In genomic region chr15:92393287-92393993, GRCh38 we compare ENCODE assay signal across 10 cellular contexts. TPM values are rescaled to one million over a fixed set of nuclear protein-coding genes. Genes with fewer than 3 reads are reported as not detected.
DNase-seq lines count a peak whose midpoint lies in the region; ATAC-seq and TF ChIP-seq lines count a peak whose summit lies in the region.
"Had no signal": no experiment of that assay in that cellular context is flagged by ENCODE, and none has a peak within 500 bp of the region (broad histone marks: within the 10 kb centered on the region; RNA-seq: fewer than 3 reads in every experiment).

TSS of gene ST8SIA2 (plus strand) at chr15:92393881. CDS start at chr15:92394065, 184 bp downstream.

- POLR2A ChIA-PET in RWPE1 (lab: Yijun Ruan, JAX; ENCODE audit: low non-redundant PET) = no interaction called here

- H3K4me3 ChIP-seq in skin epidermis = peak within 1 kb of the TSS; percentile 15 to 38 (median 31)

- no peak for ATAC-seq in HG03460 (IDR thresholded peaks at IDR 0.05; ENCODE audit: unreplicated experiment)

- CTCF ChIA-PET in RWPE1 (lab: Yijun Ruan, JAX) = interaction anchor here (0.6 to 2.1 kb wide), 5 partner anchors 21 to 904 kb away, joined by 3 to 7 read pairs (median 3); no protein-coding TSS in a partner anchor

- H3K27ac ChIP-seq in RWPE1 (no peak within 1 kb of the TSS), skin epidermis (peak within 1 kb of the TSS in 1 of 21 experiments; percentile 62)
- H3K27ac ChIP-seq: neutrophil had no signal

- DNase-seq in NCI-H1694 treated with DMSO at 0.1 percent for 48 hours (lab: John Stamatoyannopoulos, UW) (peak; percentile 25), NCI-H1694 (lab: John Stamatoyannopoulos, UW) (no peak), RWPE1 (ENCODE audit: low spot score) (peak; percentile 38), cardiac septum (ENCODE audit: low spot score) (no peak), GM19238 (ENCODE audit: insufficient read length, low spot score) (no peak)
- no peak for DNase-seq in stimulated activated naive CD4-positive, alpha-beta T cell (lab: John Stamatoyannopoulos, UW)
- DNase-seq: ACHN had no signal

- intact Hi-C loops in cardiac septum (cut with DNase I) = loop anchor here (5.0 kb wide), 2 partner anchors 251 to 296 kb away; no protein-coding TSS in a partner anchor

- TF ChIP-seq CTCF in RWPE1 (conservative IDR thresholded peaks at IDR 0.05; ENCODE audit: low read depth) = no peak

RNA-seq across cellular contexts. Expression of gene ST8SIA2, which starts in this region (rescaled TPM):
- total RNA-seq in cardiac septum = 10.1 TPM

Comparison
In these comparisons a context has a peak if more than half of its experiments do, and no peak if none do; other contexts are left out.
1. DNase-seq: peak in NCI-H1694 treated with DMSO at 0.1 percent for 48 hours (single experiment) and RWPE1 (single experiment); none in NCI-H1694 (single experiment), cardiac septum (single experiment), stimulated activated naive CD4-positive, alpha-beta T cell (0 of 6) and GM19238 (single experiment).